In genomic region chr22:30234786-30235470, GRCh38 we compare ENCODE assay signal across 13 cellular contexts. TPM values are rescaled to one million over a fixed set of nuclear protein-coding genes. Genes with fewer than 3 reads are reported as not detected.
DNase-seq lines count a peak whose midpoint lies in the region; ATAC-seq and TF ChIP-seq lines count a peak whose summit lies in the region.
"Had no signal": no experiment of that assay in that cellular context is flagged by ENCODE, and none has a peak within 500 bp of the region (broad histone marks: within the 10 kb centered on the region; RNA-seq: fewer than 3 reads in every experiment).

No MANE protein-coding gene starts in this region.

- no peak for DNase-seq in activated CD4-positive, alpha-beta T cell treated with anti-CD3 and anti-CD28 coated beads, Interleukin-2, amount 10 ng/mL, durations not matched to agents 24 days and 14 days
- no peak for DNase-seq in activated CD4-positive, alpha-beta T cell treated with anti-CD3 and anti-CD28 coated beads for 4 hours
- DNase-seq in SJCRH30 (peak; percentile 70 to 76), smooth muscle cell (lab: John Stamatoyannopoulos, UW; ENCODE audit: unreplicated experiment) (no peak), NCI-H2029 treated with DMSO at 0.1 percent for 48 hours (lab: John Stamatoyannopoulos, UW) (no peak)
- DNase-seq in activated CD4-positive, alpha-beta T cell treated with anti-CD3 and anti-CD28 coated beads, Interleukin-2, amount 50 U/mL, for 4 hours: no peak
- DNase-seq: activated T-cell treated with anti-CD3 and anti-CD28 coated beads for 4 hours, dermis blood vessel endothelial cell, heart left ventricle, natural killer cell, tibial artery had no signal

- H3K36me3 ChIP-seq in SJCRH30 (no peaks in the 10 kb centered on the region), smooth muscle cell (ENCODE audit: low read depth) (no peaks in the 10 kb centered on the region)
- H3K36me3 ChIP-seq: heart left ventricle, tibial artery had no signal

- peaks cover 2% of the 10 kb centered on the region for H3K36me3 Mint-ChIP-seq in activated CD4-positive, alpha-beta T cell treated with anti-CD3 and anti-CD28 coated beads, Interleukin-2, amount 10 ng/mL, durations not matched to agents 24 days and 14 days (ENCODE audit: low read depth)
- H3K36me3 Mint-ChIP-seq: natural killer cell had no signal

- 24% methylated on average over 7 of the region's 7 CpGs for WGBS in smooth muscle cell (ENCODE audit: low lambda C conversion rate)

- no peak overlapping the region for H2AFZ ChIP-seq in smooth muscle cell (ENCODE audit: low read depth)

- no peaks in the 10 kb centered on the region for H3K27me3 ChIP-seq in SJCRH30
- no peaks in the 10 kb centered on the region for H3K27me3 ChIP-seq in smooth muscle cell (ENCODE audit: low read depth)

- H3K9me3 ChIP-seq in SJCRH30 (replicated peaks): no peaks in the 10 kb centered on the region
- H3K9me3 ChIP-seq in iPS-18c (ENCODE audit: control insufficient read depth, insufficient read depth, low read length): no peaks in the 10 kb centered on the region
- H3K9me3 ChIP-seq in smooth muscle cell (replicated peaks; ENCODE audit: low read depth): no peaks in the 10 kb centered on the region
- H3K9me3 ChIP-seq: heart left ventricle, tibial artery had no signal

- H3K4me2 ChIP-seq in smooth muscle cell: peak overlapping the region; percentile 60

- peak overlapping the region; percentile 39 for H3K27ac Mint-ChIP-seq in activated CD4-positive, alpha-beta T cell treated with anti-CD3 and anti-CD28 coated beads, Interleukin-2, amount 10 ng/mL, durations not matched to agents 24 days and 14 days
- H3K27ac Mint-ChIP-seq: natural killer cell had no signal

- no peaks in the 10 kb centered on the region for H3K79me2 ChIP-seq in smooth muscle cell (ENCODE audit: low read depth)

- ATAC-seq in GM19351 (IDR thresholded peaks at IDR 0.05; ENCODE audit: unreplicated experiment): no peak
- ATAC-seq: natural killer cell had no signal

- no peak overlapping the region for H3K4me3 Mint-ChIP-seq in activated CD4-positive, alpha-beta T cell treated with anti-CD3 and anti-CD28 coated beads, Interleukin-2, amount 10 ng/mL, durations not matched to agents 24 days and 14 days
- H3K4me3 Mint-ChIP-seq: natural killer cell had no signal

- no peaks in the 10 kb centered on the region for H3K9me3 Mint-ChIP-seq in activated CD4-positive, alpha-beta T cell treated with anti-CD3 and anti-CD28 coated beads, Interleukin-2, amount 10 ng/mL, durations not matched to agents 24 days and 14 days
- H3K9me3 Mint-ChIP-seq: natural killer cell had no signal

- H3K27ac ChIP-seq in SJCRH30 (peak overlapping the region; percentile 66), smooth muscle cell (ENCODE audit: low read depth) (peak overlapping the region; percentile 94)
- H3K27ac ChIP-seq: heart left ventricle, tibial artery had no signal

- peaks cover 33% of the 10 kb centered on the region for H3K4me1 Mint-ChIP-seq in activated CD4-positive, alpha-beta T cell treated with anti-CD3 and anti-CD28 coated beads, Interleukin-2, amount 10 ng/mL, durations not matched to agents 24 days and 14 days

- peaks cover 58% of the 10 kb centered on the region for H3K4me1 ChIP-seq in SJCRH30
- H3K4me1 ChIP-seq in smooth muscle cell (ENCODE audit: low read depth): peaks cover 28% of the 10 kb centered on the region
- H3K4me1 ChIP-seq: heart left ventricle had no signal

- H3K9ac ChIP-seq in smooth muscle cell (ENCODE audit: low read depth): peak overlapping the region; percentile 79

- intact Hi-C loops in activated CD4-positive, alpha-beta T cell treated with anti-CD3 and anti-CD28 coated beads, Interleukin-2, amount 10 ng/mL, durations not matched to agents 24 days and 14 days (cut with micrococcal nuclease): no loop called here

- H3F3A ChIP-seq in smooth muscle cell (ENCODE audit: low read depth): peaks cover 23% of the 10 kb centered on the region

- no peaks in the 10 kb centered on the region for H4K20me1 ChIP-seq in smooth muscle cell (ENCODE audit: low read depth)

- TF ChIP-seq CTCF in smooth muscle cell (IDR thresholded peaks at IDR 0.05; ENCODE audit: borderline replicate concordance, insufficient read depth, poor library complexity, severe bottlenecking): no peak

- no peaks in the 10 kb centered on the region for H3K27me3 Mint-ChIP-seq in activated CD4-positive, alpha-beta T cell treated with anti-CD3 and anti-CD28 coated beads, Interleukin-2, amount 10 ng/mL, durations not matched to agents 24 days and 14 days

- H3K4me3 ChIP-seq in SJCRH30 (no peak overlapping the region), iPS-18c (ENCODE audit: insufficient read depth, low read depth, low read length) (peak overlapping the region; percentile 20; the same call in 1 of the 2 replicates), smooth muscle cell (no peak overlapping the region)
- H3K4me3 ChIP-seq: heart left ventricle, tibial artery had no signal

RNA-seq across cellular contexts. Expression of gene LIF, which starts 11.6 kb away (rescaled TPM):
- total RNA-seq in activated CD4-positive, alpha-beta T cell treated with anti-CD3 and anti-CD28 coated beads, Interleukin-2, amount 10 ng/mL, durations not matched to agents 24 days and 14 days: 509 and 511 TPM in 2 replicates
- total RNA-seq in SJCRH30 (2014; rRNA removed; shearing (Covaris generic)): 1.1 and 1.7 TPM in 2 replicates
- total RNA-seq in smooth muscle cell: 29.9 and 40.6 TPM in 2 replicates
- 28.9 and 31.2 TPM in 2 replicates for polyA plus RNA-seq in smooth muscle cell

RNA-seq across cellular contexts. Expression of gene OSM, which starts 31.7 kb away (rescaled TPM):
- total RNA-seq in activated CD4-positive, alpha-beta T cell treated with anti-CD3 and anti-CD28 coated beads, Interleukin-2, amount 10 ng/mL, durations not matched to agents 24 days and 14 days: 61.0 and 62.8 TPM in 2 replicates
- total RNA-seq in SJCRH30 (2014; rRNA removed; shearing (Covaris generic)): not detected in 2 replicates
- 0.27 and 1.5 TPM in 2 replicates for total RNA-seq in smooth muscle cell
- 0.14 and 1.0 TPM in 2 replicates for polyA plus RNA-seq in smooth muscle cell
- total RNA-seq: dermis blood vessel endothelial cell had no signal

RNA-seq across cellular contexts. Expression of gene CASTOR1, which starts 54.4 kb away (rescaled TPM):
- total RNA-seq in activated CD4-positive, alpha-beta T cell treated with anti-CD3 and anti-CD28 coated beads, Interleukin-2, amount 10 ng/mL, durations not matched to agents 24 days and 14 days: 4.7 and 7.3 TPM in 2 replicates
- total RNA-seq in SJCRH30 (2014; rRNA removed; shearing (Covaris generic)): 1.2 and 2.1 TPM in 2 replicates
- total RNA-seq in smooth muscle cell: 9.8 and 16.1 TPM in 2 replicates
- 21.8 and 22.6 TPM in 2 replicates for polyA plus RNA-seq in smooth muscle cell

Comparison
In these comparisons a context has a peak if more than half of its experiments do, and no peak if none do; other contexts are left out.
1. DNase-seq: peak in SJCRH30 (2 of 2); none in activated CD4-positive, alpha-beta T cell treated with anti-CD3 and anti-CD28 coated beads, Interleukin-2, amount 10 ng/mL, durations not matched to agents 24 days and 14 days (single experiment), activated CD4-positive, alpha-beta T cell treated with anti-CD3 and anti-CD28 coated beads for 4 hours (0 of 2), smooth muscle cell (single experiment), NCI-H2029 treated with DMSO at 0.1 percent for 48 hours (single experiment) and activated CD4-positive, alpha-beta T cell treated with anti-CD3 and anti-CD28 coated beads, Interleukin-2, amount 50 U/mL, for 4 hours (0 of 2).
2. RNA of gene LIF, which starts 11.6 kb away (total RNA-seq): 509 to 511 TPM in activated CD4-positive, alpha-beta T cell treated with anti-CD3 and anti-CD28 coated beads, Interleukin-2, amount 10 ng/mL, durations not matched to agents 24 days and 14 days; 29.9 to 40.6 TPM in smooth muscle cell and 1.1 to 1.7 TPM in SJCRH30; every median in the first group is over 10 times any median in the second.
3. RNA of gene OSM, which starts 31.7 kb away (total RNA-seq): 61.0 to 62.8 TPM in activated CD4-positive, alpha-beta T cell treated with anti-CD3 and anti-CD28 coated beads, Interleukin-2, amount 10 ng/mL, durations not matched to agents 24 days and 14 days; 0.27 to 1.5 TPM in smooth muscle cell and not detected in SJCRH30; every median in the first group is over 10 times any median in the second.